Comparison of ENCODE assay signal across 30 cellular contexts in the genomic region with DNA sequence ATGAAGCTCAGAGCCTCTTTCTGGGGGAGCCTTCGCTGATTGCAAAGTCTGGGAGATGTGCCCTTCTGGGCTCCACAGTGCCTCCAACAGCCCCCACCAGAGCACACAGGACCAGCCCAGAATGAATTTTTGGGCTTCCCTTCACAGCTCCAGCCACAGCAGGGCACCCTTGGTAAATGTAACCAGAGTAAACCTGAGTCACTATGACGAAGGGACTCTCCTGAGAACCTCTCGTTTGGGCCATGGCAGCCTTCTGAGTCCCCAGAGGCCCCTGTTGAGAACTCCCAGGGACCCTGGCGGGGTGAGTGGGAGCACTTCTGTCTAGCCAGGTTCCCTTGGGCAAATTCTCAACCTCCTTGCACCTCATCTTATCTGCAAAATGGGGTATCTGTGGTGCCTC.
"Had no signal": no experiment of that assay in that cellular context is flagged by ENCODE, and none has a peak within 500 bp of the region (broad histone marks: within the 10 kb centered on the region; RNA-seq: fewer than 3 reads in every experiment).

No MANE protein-coding gene starts in this region.

- H3K4me1 Mint-ChIP-seq: activated T-helper 17 cell treated with anti-CD3 and anti-CD28 coated beads, Interleukin-2, amount 50 U/mL, for 72 hours; T-helper 17 cell had no signal

- H3K9me3 Mint-ChIP-seq: activated CD8-positive, alpha-beta T cell treated with anti-CD3 and anti-CD28 coated beads for 36 hours; activated naive CD8-positive, alpha-beta T cell treated with anti-CD3 and anti-CD28 coated beads for 36 hours; activated T-cell treated with anti-CD3 and anti-CD28 coated beads, Interleukin-2, amount 50 U/mL, for 72 hours; activated T-helper 17 cell treated with anti-CD3 and anti-CD28 coated beads, Interleukin-2, amount 50 U/mL, for 72 hours; T-cell had no signal

- H3K27ac ChIP-seq: brain microvascular endothelial cell, PC-9, RWPE1, WERI-Rb-1 had no signal

- H3K36me3 Mint-ChIP-seq: activated naive CD8-positive, alpha-beta T cell treated with anti-CD3 and anti-CD28 coated beads for 36 hours; T-cell had no signal

- H3K27me3 Mint-ChIP-seq: activated CD8-positive, alpha-beta T cell treated with anti-CD3 and anti-CD28 coated beads for 36 hours; activated naive CD8-positive, alpha-beta T cell treated with anti-CD3 and anti-CD28 coated beads for 36 hours had no signal

- H3K4me3 Mint-ChIP-seq: activated CD8-positive, alpha-beta T cell treated with anti-CD3 and anti-CD28 coated beads for 36 hours; activated naive CD8-positive, alpha-beta T cell treated with anti-CD3 and anti-CD28 coated beads for 36 hours; activated T-cell treated with anti-CD3 and anti-CD28 coated beads, Interleukin-2, amount 50 U/mL, for 72 hours; activated T-helper 17 cell treated with anti-CD3 and anti-CD28 coated beads, Interleukin-2, amount 50 U/mL, for 72 hours; T-cell; T-helper 17 cell had no signal

- ATAC-seq: activated CD8-positive, alpha-beta T cell treated with anti-CD3 and anti-CD28 coated beads for 36 hours; activated T-cell treated with anti-CD3 and anti-CD28 coated beads, Interleukin-2, amount 50 U/mL, for 72 hours; activated T-helper 17 cell treated with anti-CD3 and anti-CD28 coated beads, Interleukin-2, amount 50 U/mL, for 72 hours; Right ventricle myocardium inferior; T-cell; T-helper 17 cell had no signal

- H3K27ac Mint-ChIP-seq: activated CD8-positive, alpha-beta T cell treated with anti-CD3 and anti-CD28 coated beads for 36 hours; activated naive CD8-positive, alpha-beta T cell treated with anti-CD3 and anti-CD28 coated beads for 36 hours; activated T-cell treated with anti-CD3 and anti-CD28 coated beads, Interleukin-2, amount 50 U/mL, for 72 hours; activated T-helper 17 cell treated with anti-CD3 and anti-CD28 coated beads, Interleukin-2, amount 50 U/mL, for 72 hours; T-cell; T-helper 17 cell had no signal

- DNase-seq: activated CD4-positive, alpha-beta T cell treated with anti-CD3 and anti-CD28 coated beads for 1 hour; activated CD4-positive, alpha-beta T cell treated with anti-CD3 and anti-CD28 coated beads for 48 hours; activated CD4-positive, CD25-positive, alpha-beta regulatory T cell; activated CD8-positive, alpha-beta T cell treated with anti-CD3 and anti-CD28 coated beads for 36 hours; activated effector memory CD4-positive, alpha-beta T cell treated with anti-CD3 and anti-CD28 coated beads, Interleukin-2, amount 50 U/mL, for 16 hours; activated naive CD4-positive, alpha-beta T cell; activated naive CD4-positive, alpha-beta T cell treated with anti-CD3 and anti-CD28 coated beads, Interleukin-2, amount 50 U/mL, for 16 hours; activated naive CD8-positive, alpha-beta T cell treated with anti-CD3 and anti-CD28 coated beads for 36 hours; activated T-cell treated with anti-CD3 and anti-CD28 coated beads, Interleukin-2, amount 50 U/mL, for 1 hour; activated T-cell treated with anti-CD3 and anti-CD28 coated beads, Interleukin-2, amount 50 U/mL, for 72 hours; amniotic stem cell; aorta; brain microvascular endothelial cell; central memory CD4-positive, alpha-beta T cell; NCI-H1048; NCI-H1105 treated with DMSO at 0.1 percent for 48 hours; NCI-H1436 treated with DMSO at 0.1 percent for 48 hours; NCI-H1694 treated with DMSO at 0.1 percent for 48 hours; NCI-H2029; NCI-H345; NCI-H524 treated with DMSO at 0.1 percent for 48 hours; NK-92 treated with Interleukin-12 subunit alpha and Interleukin-12 subunit beta, amount 100 ng/mL, for 24 hours; SIG-M5; T-cell; T-helper 17 cell; WERI-Rb-1 had no signal
